12 cellular contexts compared by ENCODE assay signal in the genomic region with DNA sequence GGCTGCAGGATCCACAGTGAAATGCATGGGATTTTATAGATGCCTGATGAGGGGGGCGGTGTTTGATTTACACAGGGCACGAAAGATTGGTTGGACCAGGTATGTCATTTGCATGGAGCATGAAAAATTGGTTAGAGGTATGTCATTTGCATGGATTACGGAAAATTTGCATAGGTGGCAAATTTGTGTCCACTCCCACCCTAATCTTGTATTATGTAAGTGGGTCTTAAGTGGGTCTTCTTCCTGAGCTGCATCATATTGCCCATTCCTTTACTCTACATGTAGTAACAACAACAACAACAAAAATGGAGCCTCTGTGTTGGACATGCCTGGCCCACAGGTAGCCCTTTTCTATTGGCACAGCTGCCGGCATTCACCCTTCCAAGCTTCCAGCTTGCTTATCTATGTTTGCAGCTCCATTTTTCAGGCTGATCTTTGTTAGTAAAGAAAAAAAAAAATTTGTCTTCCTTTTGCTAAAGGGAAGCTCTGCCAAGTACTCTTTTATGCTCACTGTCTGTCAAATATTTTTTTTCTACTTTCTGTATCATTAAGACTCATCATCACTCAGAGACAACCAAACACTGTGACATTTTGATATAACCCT.
"Had no signal": no experiment of that assay in that cellular context is flagged by ENCODE, and none has a peak within 500 bp of the region (broad histone marks: within the 10 kb centered on the region; RNA-seq: fewer than 3 reads in every experiment).

No MANE protein-coding gene starts in this region.

- H3K27me3 ChIP-seq: body of pancreas, colonic mucosa, ovary, sigmoid colon had no signal

- H3K4me1 ChIP-seq: colonic mucosa had no signal

- H3K4me3 ChIP-seq: body of pancreas, colonic mucosa, lower lobe of right lung, ovary, sigmoid colon had no signal

- FAIRE-seq: endometrium had no signal

- H3K36me3 ChIP-seq: colonic mucosa, lower lobe of right lung, ovary had no signal

- H3K27ac ChIP-seq: body of pancreas, colonic mucosa, lower lobe of right lung, ovary had no signal

- ATAC-seq: body of pancreas; left cardiac atrium; lower lobe of right lung; natural killer cell; stimulated activated effector memory CD8-positive, alpha-beta T cell treated with anti-CD3 and anti-CD28 coated beads, Interleukin-12 subunit alpha, Interleukin-12 subunit beta, amount 100 ng/mL, for 72 hours had no signal

- H3K9me3 ChIP-seq: body of pancreas, colonic mucosa, lower lobe of right lung, ovary, sigmoid colon had no signal

- DNase-seq: activated CD4-positive, alpha-beta T cell treated with anti-CD3 and anti-CD28 coated beads, Interleukin-2, amount 10 ng/mL, durations not matched to agents 7 days and 5 days; amniotic stem cell; body of pancreas; colonic mucosa; left cardiac atrium; lower lobe of right lung; natural killer cell; ovary; sigmoid colon; stimulated activated CD4-positive, alpha-beta T cell treated with anti-CD3 and anti-CD28 coated beads, Interleukin-4, amount 100 ng/mL, for 24 hours had no signal
